Comparison of ENCODE assay signal across 20 cellular contexts in genomic region chr6:17910178-17910577, GRCh38.
DNase-seq lines count a peak whose midpoint lies in the region; ATAC-seq and TF ChIP-seq lines count a peak whose summit lies in the region.
"Had no signal": no experiment of that assay in that cellular context is flagged by ENCODE, and none has a peak within 500 bp of the region (broad histone marks: within the 10 kb centered on the region; RNA-seq: fewer than 3 reads in every experiment).

No MANE protein-coding gene starts in this region.

- no peak overlapping the region for H2BK5ac ChIP-seq in trophoblast cell (ENCODE audit: low read depth, low read length, poor library complexity)

- peaks cover 7 to 13% of the 10 kb centered on the region in 2 experiments for H3K4me1 ChIP-seq in trophoblast cell (ENCODE audit: control insufficient read depth in 1 of 2, insufficient read depth in 2 of 2, low read length in 2 of 2)

- H3K27ac Mint-ChIP-seq in natural killer cell: peak overlapping the region; percentile 61 to 63
- H3K27ac Mint-ChIP-seq in natural killer cell treated with Interleukin-12 subunit alpha and Interleukin-12 subunit beta and Interleukin-15 and Interleukin-18, amount 100 ng/mL, for 72 hours: peak overlapping the region in 1 of 2 donors; percentile 92
- H3K27ac Mint-ChIP-seq in activated T-cell treated with anti-CD3 and anti-CD28 coated beads, Interleukin-2, amount 50 U/mL, for 72 hours: no peak overlapping the region
- H3K27ac Mint-ChIP-seq: stimulated activated naive CD8-positive, alpha-beta T cell treated with anti-CD3 and anti-CD28 coated beads, Interleukin-15, Interleukin-2, amounts not matched to agents 100 ng/mL and 50 ng/mL, for 24 hours had no signal

- H3K27ac ChIP-seq in trophoblast cell (ENCODE audit: low read depth, low read length): no peak overlapping the region
- H3K27ac ChIP-seq: cardiac muscle cell, gastroesophageal sphincter, tibial nerve had no signal

- H2BK12ac ChIP-seq in trophoblast cell (ENCODE audit: low read length): no peak overlapping the region

- H2BK120ac ChIP-seq in trophoblast cell (ENCODE audit: insufficient read depth, low read length, poor library complexity): no peak overlapping the region

- no peak overlapping the region for H4K12ac ChIP-seq in trophoblast cell (ENCODE audit: low read depth, low read length)

- H3K4me2 ChIP-seq in trophoblast cell (ENCODE audit: low read length): no peak overlapping the region

- peak; percentile 44 to 61 (median 57) for ATAC-seq in natural killer cell
- ATAC-seq in natural killer cell treated with Interleukin-12 subunit alpha and Interleukin-12 subunit beta and Interleukin-15 and Interleukin-18, amount 100 ng/mL, for 72 hours: no peak
- ATAC-seq in activated T-cell treated with anti-CD3 and anti-CD28 coated beads, Interleukin-2, amount 50 U/mL, for 72 hours (replicated peaks in 1 of 2): no peak
- ATAC-seq: gastroesophageal sphincter had no signal

- H3K9ac ChIP-seq in trophoblast cell (ENCODE audit: low read length): no peak overlapping the region

- peak overlapping the region; percentile 62 for H3K4me3 Mint-ChIP-seq in natural killer cell
- H3K4me3 Mint-ChIP-seq in natural killer cell treated with Interleukin-12 subunit alpha and Interleukin-12 subunit beta and Interleukin-15 and Interleukin-18, amount 100 ng/mL, for 72 hours: no peak overlapping the region
- H3K4me3 Mint-ChIP-seq in activated T-cell treated with anti-CD3 and anti-CD28 coated beads, Interleukin-2, amount 50 U/mL, for 72 hours: no peak overlapping the region
- H3K4me3 Mint-ChIP-seq: dendritic cell treated with granulocyte-macrophage colony-stimulating factor and Interleukin-4, amounts not matched to agents 40 ng/mL and 50 ng/mL, for 4 days; stimulated activated naive CD8-positive, alpha-beta T cell treated with anti-CD3 and anti-CD28 coated beads, Interleukin-15, Interleukin-2, amounts not matched to agents 100 ng/mL and 50 ng/mL, for 24 hours had no signal

- H3K4me3 ChIP-seq in NB4 (ENCODE audit: low read depth, low read length) (no peak overlapping the region), trophoblast cell (ENCODE audit: low read depth, low read length) (no peak overlapping the region)
- H3K4me3 ChIP-seq: cardiac muscle cell, gastroesophageal sphincter, tibial nerve had no signal

- H3K79me2 ChIP-seq in trophoblast cell (ENCODE audit: control insufficient read depth, insufficient read depth, low read length, poor library complexity): no peaks in the 10 kb centered on the region

- H3K14ac ChIP-seq in trophoblast cell (ENCODE audit: low read length): no peak overlapping the region

- H3K36me3 ChIP-seq in trophoblast cell (ENCODE audit: control insufficient read depth in 1 of 2, insufficient read depth in 2 of 2, low read length in 2 of 2): no peaks in the 10 kb centered on the region
- H3K36me3 ChIP-seq: cardiac muscle cell, gastroesophageal sphincter, tibial nerve had no signal

- no peaks in the 10 kb centered on the region for H3K9me3 ChIP-seq in trophoblast cell (ENCODE audit: insufficient read depth, low read depth, low read length)
- H3K9me3 ChIP-seq: gastroesophageal sphincter, tibial nerve had no signal

- no peaks in the 10 kb centered on the region for H3K36me3 Mint-ChIP-seq in natural killer cell
- no peaks in the 10 kb centered on the region for H3K36me3 Mint-ChIP-seq in natural killer cell treated with Interleukin-12 subunit alpha and Interleukin-12 subunit beta and Interleukin-15 and Interleukin-18, amount 100 ng/mL, for 72 hours
- H3K36me3 Mint-ChIP-seq in activated T-cell treated with anti-CD3 and anti-CD28 coated beads, Interleukin-2, amount 50 U/mL, for 72 hours (ENCODE audit: insufficient read depth in 2 of 2): no peaks in the 10 kb centered on the region

- no peak overlapping the region for H4K8ac ChIP-seq in trophoblast cell (ENCODE audit: low read depth, low read length)

- H3K18ac ChIP-seq in trophoblast cell (ENCODE audit: low read length): no peak overlapping the region

- TF ChIP-seq POLR2A in NB4 (IDR thresholded peaks at IDR 0.05; ENCODE audit: extremely low read depth, insufficient read length): no peak

- H2AFZ ChIP-seq in trophoblast cell (ENCODE audit: insufficient read depth, low read length, poor library complexity): no peak overlapping the region

- H3K79me1 ChIP-seq in trophoblast cell (ENCODE audit: low read length): peaks cover 6% of the 10 kb centered on the region

- TF ChIP-seq CTCF in natural killer cell (IDR thresholded peaks at IDR 0.05) (no peak), NB4 (IDR thresholded peaks at IDR 0.05; ENCODE audit: low read depth, low read length) (no peak)

- DNase-seq in natural killer cell: no peak
- DNase-seq in natural killer cell treated with Interleukin-12 subunit alpha and Interleukin-12 subunit beta and Interleukin-15 and Interleukin-18, amount 100 ng/mL, for 72 hours (ENCODE audit: low spot score): no peak
- peak; percentile 11 for DNase-seq in NB4 (ENCODE audit: low read depth)
- peak; percentile 52 for DNase-seq in fibroblast of peridontal ligament (ENCODE audit: extremely low read depth)
- DNase-seq in NCI-H2081 treated with DMSO at 0.1 percent for 48 hours (lab: John Stamatoyannopoulos, UW): no peak
- DNase-seq in trophoblast cell: no peak
- DNase-seq in activated T-cell treated with anti-CD3 and anti-CD28 coated beads, Interleukin-2, amount 50 U/mL, for 72 hours: no peak
- DNase-seq in SIG-M5 (lab: John Stamatoyannopoulos, UW): no peak
- DNase-seq: activated CD4-positive, alpha-beta T cell treated with anti-CD3 and anti-CD28 coated beads, Interleukin-2, amount 50 U/mL, for 4 hours; activated naive CD4-positive, alpha-beta T cell; Caco-2; H7; NCI-H2107; NCI-H510A; stimulated activated CD4-positive, alpha-beta T cell treated with anti-CD3 and anti-CD28 coated beads, Interleukin-4, amount 100 ng/mL, for 24 hours had no signal

- H3K27me3 ChIP-seq in trophoblast cell (ENCODE audit: insufficient read depth, low read length): no peaks in the 10 kb centered on the region
- H3K27me3 ChIP-seq: cardiac muscle cell, gastroesophageal sphincter, tibial nerve had no signal

- H2AK5ac ChIP-seq in trophoblast cell (ENCODE audit: low read length): no peak overlapping the region

- H4K91ac ChIP-seq in trophoblast cell (ENCODE audit: low read depth, low read length): no peak overlapping the region

- no CpG with 5 or more reads among the region's 2 CpGs for whole genome bisulfite sequencing in trophoblast cell (ENCODE audit: extremely low coverage, insufficient coverage, insufficient read length)

- no peaks in the 10 kb centered on the region for H3K27me3 Mint-ChIP-seq in natural killer cell (ENCODE audit: low read depth in 2 of 2)
- H3K27me3 Mint-ChIP-seq in natural killer cell treated with Interleukin-12 subunit alpha and Interleukin-12 subunit beta and Interleukin-15 and Interleukin-18, amount 100 ng/mL, for 72 hours: no peaks in the 10 kb centered on the region
- peaks cover 37% of the 10 kb centered on the region for H3K27me3 Mint-ChIP-seq in activated T-cell treated with anti-CD3 and anti-CD28 coated beads, Interleukin-2, amount 50 U/mL, for 72 hours (ENCODE audit: low read depth)
- H3K27me3 Mint-ChIP-seq: dendritic cell treated with granulocyte-macrophage colony-stimulating factor and Interleukin-4, amounts not matched to agents 40 ng/mL and 50 ng/mL, for 4 days had no signal

- intact Hi-C loops in natural killer cell (cut with micrococcal nuclease): no loop called here

- peaks cover 24 to 41% of the 10 kb centered on the region in 2 donors for H3K4me1 Mint-ChIP-seq in natural killer cell
- H3K4me1 Mint-ChIP-seq in natural killer cell treated with Interleukin-12 subunit alpha and Interleukin-12 subunit beta and Interleukin-15 and Interleukin-18, amount 100 ng/mL, for 72 hours (ENCODE audit: low read depth in 2 of 2): peaks cover 32 to 36% of the 10 kb centered on the region in 2 donors
- peaks cover 10% of the 10 kb centered on the region for H3K4me1 Mint-ChIP-seq in activated T-cell treated with anti-CD3 and anti-CD28 coated beads, Interleukin-2, amount 50 U/mL, for 72 hours (ENCODE audit: low read depth)

- no peak overlapping the region for H3K23ac ChIP-seq in trophoblast cell (ENCODE audit: low read length)

- no peak overlapping the region for H3K4ac ChIP-seq in trophoblast cell (ENCODE audit: low read depth, low read length)

- no peaks in the 10 kb centered on the region for H3K9me3 Mint-ChIP-seq in natural killer cell
- H3K9me3 Mint-ChIP-seq in natural killer cell treated with Interleukin-12 subunit alpha and Interleukin-12 subunit beta and Interleukin-15 and Interleukin-18, amount 100 ng/mL, for 72 hours: peaks cover 4% of the 10 kb centered on the region
- H3K9me3 Mint-ChIP-seq in activated T-cell treated with anti-CD3 and anti-CD28 coated beads, Interleukin-2, amount 50 U/mL, for 72 hours: no peaks in the 10 kb centered on the region
- H3K9me3 Mint-ChIP-seq: dendritic cell treated with granulocyte-macrophage colony-stimulating factor and Interleukin-4, amounts not matched to agents 40 ng/mL and 50 ng/mL, for 4 days had no signal

Comparison
In these comparisons a context has a peak if more than half of its experiments do, and no peak if none do; other contexts are left out.
1. ATAC-seq: peak in natural killer cell (3 of 3); none in natural killer cell treated with Interleukin-12 subunit alpha and Interleukin-12 subunit beta and Interleukin-15 and Interleukin-18, amount 100 ng/mL, for 72 hours (0 of 2) and activated T-cell treated with anti-CD3 and anti-CD28 coated beads, Interleukin-2, amount 50 U/mL, for 72 hours (0 of 2).
2. DNase-seq: peak in NB4 (single experiment) and fibroblast of peridontal ligament (single experiment); none in natural killer cell (single experiment), natural killer cell treated with Interleukin-12 subunit alpha and Interleukin-12 subunit beta and Interleukin-15 and Interleukin-18, amount 100 ng/mL, for 72 hours (single experiment), NCI-H2081 treated with DMSO at 0.1 percent for 48 hours (single experiment), trophoblast cell (0 of 2), activated T-cell treated with anti-CD3 and anti-CD28 coated beads, Interleukin-2, amount 50 U/mL, for 72 hours (0 of 2) and SIG-M5 (single experiment).